10 cellular contexts compared by ENCODE assay signal in the genomic region with DNA sequence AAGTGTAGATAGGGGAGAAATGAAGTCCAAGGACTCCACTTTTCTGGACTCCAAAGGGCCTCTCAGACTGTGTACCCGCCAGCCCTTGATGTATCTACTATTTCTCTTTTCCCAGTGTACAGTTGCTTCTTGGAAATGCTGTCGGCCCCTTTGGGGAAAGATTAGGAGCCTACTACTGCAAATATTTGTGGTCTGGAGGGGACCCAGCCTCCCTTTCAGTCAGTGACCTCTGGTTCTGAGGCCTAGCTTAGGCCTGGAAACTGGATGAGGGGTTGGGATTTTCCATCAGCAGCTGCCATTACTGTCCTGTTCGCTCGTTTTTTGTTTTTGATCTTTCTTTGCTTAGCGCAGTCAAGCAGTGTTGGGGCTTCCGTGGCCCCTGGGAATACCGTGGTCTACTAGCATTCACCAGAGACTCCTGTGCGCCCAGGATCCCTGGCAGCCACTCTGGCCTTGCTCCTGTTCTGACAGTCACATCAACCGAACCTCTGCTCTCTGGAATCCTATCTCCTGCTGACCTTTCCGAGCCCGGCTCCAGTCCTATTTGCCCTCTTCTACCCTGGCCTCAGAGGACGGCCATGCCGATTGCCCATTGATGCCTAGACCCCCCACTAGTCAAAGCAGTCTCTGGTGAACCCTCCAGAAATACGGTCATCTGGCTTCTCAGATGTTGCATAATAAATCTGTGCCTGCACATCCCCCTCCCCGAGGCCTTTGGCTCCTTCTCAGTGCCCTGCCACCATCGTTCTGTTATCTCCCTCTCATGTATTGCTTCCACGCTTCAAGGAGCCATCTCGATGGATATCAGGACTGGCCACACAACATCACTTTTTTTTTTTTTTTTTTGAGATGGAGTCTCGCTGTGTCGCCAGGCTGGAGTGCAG. TPM values are rescaled to one million over a fixed set of nuclear protein-coding genes. Genes with fewer than 3 reads are reported as not detected.
DNase-seq lines count a peak whose midpoint lies in the region; ATAC-seq and TF ChIP-seq lines count a peak whose summit lies in the region.
"Had no signal": no experiment of that assay in that cellular context is flagged by ENCODE, and none has a peak within 500 bp of the region (broad histone marks: within the 10 kb centered on the region; RNA-seq: fewer than 3 reads in every experiment).

No MANE protein-coding gene starts in this region.

- H3K4me3 ChIP-seq in GM23248 (no peak overlapping the region), PC-9 (no peak overlapping the region), fibroblast of mammary gland (ENCODE audit: control insufficient read depth, low read depth, low read length) (no peak overlapping the region), trophoblast cell (ENCODE audit: low read depth, low read length) (no peak overlapping the region)

- POLR2A ChIA-PET in PC-9 (lab: Charles Lee; ENCODE audit: unreplicated experiment) = no interaction called here

- H3K18ac ChIP-seq in trophoblast cell (ENCODE audit: low read length) = no peak overlapping the region

- H4K12ac ChIP-seq in trophoblast cell (ENCODE audit: low read depth, low read length) = peak overlapping the region; percentile 2

- peak overlapping the region; percentile 41 for H2BK5ac ChIP-seq in trophoblast cell (ENCODE audit: low read depth, low read length, poor library complexity)

- H3K9ac ChIP-seq in GM23248 (no peak overlapping the region), trophoblast cell (ENCODE audit: low read length) (no peak overlapping the region)

- no peak for DNase-seq in GM23248
- DNase-seq in PC-9 = no peak
- peak; percentile 22 for DNase-seq in fibroblast of mammary gland (ENCODE audit: low read depth)
- no peak for DNase-seq in trophoblast cell
- no peak for DNase-seq in G401 (ENCODE audit: low spot score)
- DNase-seq: Calu3, caudate nucleus, erythroblast had no signal

- H3K79me1 ChIP-seq in trophoblast cell (ENCODE audit: low read length) = peaks cover 10% of the 10 kb centered on the region

- intact Hi-C loops in PC-9 (cut with micrococcal nuclease; ENCODE audit: unreplicated experiment) = no loop called here

- 92 to 93% methylated on average over 20 of the region's 20 CpGs for WGBS in GM23248 (ENCODE audit: low coverage in 1 of 2, low lambda C conversion rate in 2 of 2, missing lambda C conversion rate in 2 of 2), 2 experiments
- no CpG with 5 or more reads among the region's 20 CpGs for WGBS in trophoblast cell (ENCODE audit: extremely low coverage, insufficient coverage, insufficient read length)

- no TSS peak for BruUV-seq in PC-9 (replicated peaks; lab: Mats Ljungman, UMichigan)

- CTCF ChIA-PET in PC-9 (lab: Charles Lee) = interaction anchor here (0.7 kb wide), 1 partner anchor 17 kb away, joined by 8 read pairs; no protein-coding TSS in a partner anchor

- H3K9me3 ChIP-seq in GM23248 (ENCODE audit: low read depth) = no peaks in the 10 kb centered on the region
- no peaks in the 10 kb centered on the region for H3K9me3 ChIP-seq in PC-9 (ENCODE audit: insufficient read depth, low read depth)
- H3K9me3 ChIP-seq in trophoblast cell (ENCODE audit: insufficient read depth, low read depth, low read length) = no peaks in the 10 kb centered on the region

- H3K9me2 ChIP-seq in GM23248 (ENCODE audit: insufficient read depth) (no peaks in the 10 kb centered on the region), PC-9 (ENCODE audit: insufficient read depth) (no peaks in the 10 kb centered on the region)

- H4K20me1 ChIP-seq in GM23248 (ENCODE audit: insufficient read depth) (no peaks in the 10 kb centered on the region), PC-9 (ENCODE audit: insufficient read depth) (peaks cover 10% of the 10 kb centered on the region; the same call in 1 of the 2 replicates)

- H3K23ac ChIP-seq in trophoblast cell (ENCODE audit: low read length) = no peak overlapping the region

- in situ Hi-C loops in GM23248 (cut with MboI) (no loop called here), G401 (cut with HindIII; ENCODE audit: low sequenced_read_pairs) (no loop called here)

- H2AFZ ChIP-seq in GM23248 (peak overlapping the region; percentile 93; the same call in 1 of the 2 replicates), PC-9 (peak overlapping the region; percentile 64; the same call in 1 of the 2 replicates), trophoblast cell (ENCODE audit: insufficient read depth, low read length, poor library complexity) (no peak overlapping the region)

- no peak overlapping the region for H3K4me2 ChIP-seq in GM23248 (ENCODE audit: unreplicated experiment)
- H3K4me2 ChIP-seq in PC-9 = peak overlapping the region; percentile 80; the same call in 1 of the 2 replicates
- H3K4me2 ChIP-seq in trophoblast cell (ENCODE audit: low read length) = no peak overlapping the region

- H3K27me3 ChIP-seq in GM23248 (replicated peaks; ENCODE audit: insufficient read depth) (no peaks in the 10 kb centered on the region), PC-9 (ENCODE audit: insufficient read depth, low read depth) (no peaks in the 10 kb centered on the region), trophoblast cell (ENCODE audit: insufficient read depth, low read length) (no peaks in the 10 kb centered on the region)

- H4K8ac ChIP-seq in trophoblast cell (ENCODE audit: low read depth, low read length) = peak overlapping the region; percentile 8

- peaks cover 6% of the 10 kb centered on the region for H3K4me1 ChIP-seq in GM23248 (ENCODE audit: insufficient read depth)
- peaks cover 7% of the 10 kb centered on the region; the same call in 1 of the 2 replicates for H3K4me1 ChIP-seq in PC-9 (replicated peaks; ENCODE audit: insufficient read depth)
- peaks cover 11 to 14% of the 10 kb centered on the region in 2 experiments for H3K4me1 ChIP-seq in trophoblast cell (ENCODE audit: control insufficient read depth in 1 of 2, insufficient read depth in 2 of 2, low read length in 2 of 2)

- ATAC-seq in GM18867 (IDR thresholded peaks at IDR 0.05; ENCODE audit: unreplicated experiment) = no peak
- ATAC-seq in GM19023 (IDR thresholded peaks at IDR 0.05; ENCODE audit: unreplicated experiment) = no peak

- H3K27ac ChIP-seq in GM23248 (no peak overlapping the region), PC-9 (no peak overlapping the region), trophoblast cell (ENCODE audit: low read depth, low read length) (peak overlapping the region; percentile 90)

- H3K14ac ChIP-seq in trophoblast cell (ENCODE audit: low read length) = peak overlapping the region; percentile 45

- H3K36me3 ChIP-seq in GM23248 (ENCODE audit: low read depth) (0 out of 2 replicates have a peak, but pooled peaks cover 3% of the 10 kb centered on the region), PC-9 (ENCODE audit: low read depth) (peaks cover 16% of the 10 kb centered on the region), trophoblast cell (ENCODE audit: control insufficient read depth in 1 of 2, insufficient read depth in 2 of 2, low read length in 2 of 2) (peaks cover 13 to 16% of the 10 kb centered on the region in 2 experiments)

- no peak for TF ChIP-seq CTCF in PC-9 (conservative IDR thresholded peaks at IDR 0.05)
- TF ChIP-seq CTCF in fibroblast of mammary gland (conservative IDR thresholded peaks at IDR 0.05; ENCODE audit: control insufficient read depth, insufficient read depth, low read depth, low read length) = no peak

- H3K79me2 ChIP-seq in GM23248 (ENCODE audit: insufficient read depth) (peaks cover 40% of the 10 kb centered on the region), PC-9 (ENCODE audit: low read depth) (peaks cover 30% of the 10 kb centered on the region), trophoblast cell (ENCODE audit: control insufficient read depth, insufficient read depth, low read length, poor library complexity) (peaks cover 3% of the 10 kb centered on the region)

- no peak overlapping the region for H3K4ac ChIP-seq in trophoblast cell (ENCODE audit: low read depth, low read length)

- peak overlapping the region; percentile 7 for H2BK12ac ChIP-seq in trophoblast cell (ENCODE audit: low read length)

- no peak overlapping the region for H2AK5ac ChIP-seq in trophoblast cell (ENCODE audit: low read length)

- no peaks in the 10 kb centered on the region for H3F3A ChIP-seq in GM23248 (ENCODE audit: insufficient read depth)
- H3F3A ChIP-seq in PC-9 (ENCODE audit: insufficient read depth, low read depth) = peaks cover 18% of the 10 kb centered on the region; the same call in 1 of the 2 replicates

- H4K91ac ChIP-seq in trophoblast cell (ENCODE audit: low read depth, low read length) = peak overlapping the region; percentile 75

- H2BK120ac ChIP-seq in trophoblast cell (ENCODE audit: insufficient read depth, low read length, poor library complexity) = no peak overlapping the region

RNA-seq across cellular contexts. Expression of a gene that starts 1.3 kb away (rescaled TPM):
- 23.9 and 31.7 TPM in 2 replicates for total RNA-seq in GM23248 (2014; rRNA removed; shearing (Covaris generic))
- 48.2 and 50.8 TPM in 2 replicates for polyA plus RNA-seq in GM23248 (2016; fragmentation: Nextera tagmentation; extraction: Ambion mirVana)
- total RNA-seq in PC-9 (2021) = 52.7 and 56.6 TPM in 2 replicates
- polyA plus RNA-seq in trophoblast cell (2013) = 25.8 TPM in 2 replicates
- 63.6 and 73.1 TPM in 2 replicates for total RNA-seq in G401 (2014; rRNA removed; shearing (Covaris generic))

RNA-seq across cellular contexts. Expression of a gene that starts 32.9 kb away (rescaled TPM):
- 2.8 and 4.8 TPM in 2 replicates for total RNA-seq in GM23248 (2014; rRNA removed; shearing (Covaris generic))
- 5.0 and 5.1 TPM in 2 replicates for polyA plus RNA-seq in GM23248 (2016; fragmentation: Nextera tagmentation; extraction: Ambion mirVana)
- total RNA-seq in PC-9 (2021) = 1.9 and 2.4 TPM in 2 replicates
- polyA plus RNA-seq in trophoblast cell (2013) = 7.1 and 7.2 TPM in 2 replicates
- not detected in 2 replicates for total RNA-seq in G401 (2014; rRNA removed; shearing (Covaris generic))
